22 cellular contexts compared by ENCODE assay signal in genomic region chr18:78901923-78902794, GRCh38.
"Had no signal": no experiment of that assay in that cellular context is flagged by ENCODE, and none has a peak within 500 bp of the region (broad histone marks: within the 10 kb centered on the region; RNA-seq: fewer than 3 reads in every experiment).

No MANE protein-coding gene starts in this region.

- H3K4me3 ChIP-seq: hepatocyte, mucosa of descending colon, thoracic aorta, upper lobe of left lung had no signal

- H3K9me3 ChIP-seq: mucosa of descending colon, thoracic aorta, upper lobe of left lung had no signal

- H3K36me3 Mint-ChIP-seq: activated naive CD4-positive, alpha-beta T cell treated with anti-CD3 and anti-CD28 coated beads, Interleukin-2, amount 10 ng/mL, durations not matched to agents 7 days and 5 days; memory B cell had no signal

- H3K79me2 ChIP-seq: hepatocyte had no signal

- H3K4me3 Mint-ChIP-seq: activated naive CD4-positive, alpha-beta T cell treated with anti-CD3 and anti-CD28 coated beads, Interleukin-2, amount 10 ng/mL, durations not matched to agents 7 days and 5 days; memory B cell; nephron progenitor cell; WTC11 had no signal

- H3K9me3 Mint-ChIP-seq: activated naive CD4-positive, alpha-beta T cell treated with anti-CD3 and anti-CD28 coated beads, Interleukin-2, amount 10 ng/mL, durations not matched to agents 7 days and 5 days had no signal

- ATAC-seq: foreskin keratinocyte, left ventricle myocardium superior, mucosa of descending colon, WTC11 had no signal

- H2AFZ ChIP-seq: hepatocyte had no signal

- H3K4me1 Mint-ChIP-seq: activated naive CD4-positive, alpha-beta T cell treated with anti-CD3 and anti-CD28 coated beads, Interleukin-2, amount 10 ng/mL, durations not matched to agents 7 days and 5 days; memory B cell had no signal

- DNase-seq: activated CD4-positive, alpha-beta T cell treated with anti-CD3 and anti-CD28 coated beads, Interleukin-2, amount 50 U/mL, for 4 hours; activated effector memory CD4-positive, alpha-beta T cell treated with anti-CD3 and anti-CD28 coated beads, Interleukin-2, amount 50 U/mL, for 16 hours; activated naive CD4-positive, alpha-beta T cell treated with anti-CD3 and anti-CD28 coated beads, Interleukin-2, amount 10 ng/mL, durations not matched to agents 7 days and 5 days; activated T-cell treated with anti-CD3 and anti-CD28 coated beads for 4 hours; amygdala; cortex of kidney; erythroblast; foreskin keratinocyte; left ventricle myocardium superior; mucosa of descending colon; nephron progenitor cell; occipital lobe; retina; stimulated activated CD4-positive, alpha-beta T cell treated with anti-CD3 and anti-CD28 coated beads, Interleukin-4, amount 100 ng/mL, for 1 hour; stimulated activated naive CD4-positive, alpha-beta T cell treated with Interleukin-2 at 50 U/mL for 16 hours; T-helper 9 cell; upper lobe of left lung had no signal

- H3K4me1 ChIP-seq: foreskin keratinocyte, upper lobe of left lung had no signal

- H3K27me3 Mint-ChIP-seq: activated naive CD4-positive, alpha-beta T cell treated with anti-CD3 and anti-CD28 coated beads, Interleukin-2, amount 10 ng/mL, durations not matched to agents 7 days and 5 days had no signal

- H3K27ac Mint-ChIP-seq: activated naive CD4-positive, alpha-beta T cell treated with anti-CD3 and anti-CD28 coated beads, Interleukin-2, amount 10 ng/mL, durations not matched to agents 7 days and 5 days; memory B cell; nephron progenitor cell; progenitor cell of endocrine pancreas; WTC11 had no signal

- H3K4me2 ChIP-seq: hepatocyte had no signal

- H3K27ac ChIP-seq: foreskin keratinocyte, hepatocyte, thoracic aorta, upper lobe of left lung had no signal

- H3K27me3 ChIP-seq: foreskin keratinocyte, hepatocyte, upper lobe of left lung had no signal

- H3K36me3 ChIP-seq: thoracic aorta, upper lobe of left lung had no signal
